Comparison of ENCODE assay signal across 9 cellular contexts in the genomic region with DNA sequence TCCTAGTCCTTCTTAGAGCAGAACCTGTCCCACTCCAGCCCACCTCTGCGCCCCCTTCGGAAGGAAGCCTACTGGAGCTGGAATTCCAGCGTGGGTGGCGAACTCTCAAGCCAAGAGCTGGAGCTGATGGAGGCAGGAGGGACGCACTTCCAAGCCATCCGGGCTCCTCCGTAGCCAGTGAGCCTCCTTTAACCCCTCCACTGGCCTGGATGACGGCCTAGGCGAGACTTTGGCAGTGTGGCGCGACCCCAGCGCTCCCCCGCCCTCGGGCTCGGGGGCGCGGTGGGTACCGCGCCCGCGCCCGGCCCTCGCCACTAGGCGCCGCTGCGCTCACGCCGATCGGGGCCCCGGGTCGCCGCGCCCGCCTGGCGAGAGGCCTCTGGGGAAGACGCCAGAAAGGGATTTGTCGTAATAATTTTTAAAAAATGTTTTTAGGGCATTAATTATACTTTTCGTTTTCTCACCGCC.
DNase-seq lines count a peak whose midpoint lies in the region; ATAC-seq and TF ChIP-seq lines count a peak whose summit lies in the region.
"Had no signal": no experiment of that assay in that cellular context is flagged by ENCODE, and none has a peak within 500 bp of the region (broad histone marks: within the 10 kb centered on the region; RNA-seq: fewer than 3 reads in every experiment).

No MANE protein-coding gene starts in this region.

- peak; percentile 30 for TF ChIP-seq CTCF in foreskin fibroblast (IDR thresholded peaks at IDR 0.05; ENCODE audit: low read depth, low read length)

- DNase-seq in NCI-H1048 (lab: John Stamatoyannopoulos, UW) (peak; percentile 14), foreskin fibroblast (peak; percentile 23 to 70), retina (peak; percentile 83), putamen (ENCODE audit: low spot score) (no peak), NCI-H2196 treated with DMSO at 0.1 percent for 48 hours (lab: John Stamatoyannopoulos, UW; ENCODE audit: unreplicated experiment) (no peak)

- ATAC-seq in GM18502 (IDR thresholded peaks at IDR 0.05; ENCODE audit: poor library complexity, unreplicated experiment) (peak; percentile 57), GM19455 (IDR thresholded peaks at IDR 0.05; ENCODE audit: unreplicated experiment) (no peak), GM21528 (IDR thresholded peaks at IDR 0.05; ENCODE audit: low FRiP score, unreplicated experiment) (no peak)

- peak overlapping the region; percentile 20 to 49 for H3K4me3 ChIP-seq in foreskin fibroblast (ENCODE audit: low read depth in 1 of 2, low read length in 2 of 2)
- H3K4me3 ChIP-seq: SK-N-MC had no signal

Comparison
In these comparisons a context has a peak if more than half of its experiments do, and no peak if none do; other contexts are left out.
1. DNase-seq: peak in NCI-H1048 (single experiment), foreskin fibroblast (2 of 2) and retina (single experiment); none in putamen (single experiment) and NCI-H2196 treated with DMSO at 0.1 percent for 48 hours (single experiment).